In genomic region chr7:129939881-129940280, GRCh38 we compare ENCODE assay signal across 20 cellular contexts.
"Had no signal": no experiment of that assay in that cellular context is flagged by ENCODE, and none has a peak within 500 bp of the region (broad histone marks: within the 10 kb centered on the region; RNA-seq: fewer than 3 reads in every experiment).

No MANE protein-coding gene starts in this region.

- H3K9me3 ChIP-seq: MG63 had no signal

- H3K27me3 ChIP-seq: MG63 had no signal

- DNase-seq: IMR-90, Karpas-422, KG1, MG63, NCI-H1092, NCI-H1105 treated with DMSO at 0.1 percent for 48 hours, NCI-H1417 treated with DMSO at 0.1 percent for 48 hours, NCI-H146, NCI-H1694 treated with DMSO at 0.1 percent for 48 hours, NCI-H2029, NCI-H2081 treated with DMSO at 0.1 percent for 48 hours, NCI-H2171, NCI-H226, NCI-H446, NCI-H510A, NCI-H524 treated with DMSO at 0.1 percent for 48 hours, NCI-H69, NCI-H774, RPMI8226, SHP77 had no signal

- H3K4me3 ChIP-seq: MG63 had no signal
